Comparison of ENCODE assay signal across 11 cellular contexts in genomic region chr3:151925876-151926275, GRCh38. TPM values are rescaled to one million over a fixed set of nuclear protein-coding genes. Genes with fewer than 3 reads are reported as not detected.
A peak's percentile ranks its signal among the peaks of the same experiment; 100 is the strongest.
DNase-seq lines count a peak whose midpoint lies in the region; ATAC-seq, FAIRE-seq and TF ChIP-seq lines count a peak whose summit lies in the region.
"Had no signal": no experiment of that assay in that cellular context is flagged by ENCODE, and none has a peak within 500 bp of the region (broad histone marks: within the 10 kb centered on the region; RNA-seq: fewer than 3 reads in every experiment).

No MANE protein-coding gene starts in this region.

- DNase-seq in GM04503 (ENCODE audit: low read depth) (peak; percentile 61), fibroblast of mammary gland (ENCODE audit: low read depth) (peak; percentile 83), small intestine (no peak), DMS 273 (lab: John Stamatoyannopoulos, UW; ENCODE audit: unreplicated experiment) (no peak), NCI-H748 treated with DMSO at 0.1 percent for 48 hours (lab: John Stamatoyannopoulos, UW) (no peak)
- DNase-seq: DMS53, heart left ventricle, T1000 had no signal

- no peaks in the 10 kb centered on the region for H3K36me3 ChIP-seq in small intestine (ENCODE audit: control insufficient read depth in 2 of 2, insufficient read depth in 2 of 2, low read length in 2 of 2)
- H3K36me3 ChIP-seq: heart left ventricle had no signal

- H3K4me1 ChIP-seq in small intestine (ENCODE audit: control insufficient read depth in 2 of 2, insufficient read depth in 1 of 2, low read depth in 1 of 2, low read length in 1 of 2) = no peaks in the 10 kb centered on the region

- ATAC-seq in SK-N-SH treated with all-trans-retinoic acid at 6 μM for 48 hours (peak; percentile 56), GM21786 (IDR thresholded peaks at IDR 0.05; ENCODE audit: unreplicated experiment) (no peak), GM18907 (IDR thresholded peaks at IDR 0.05; ENCODE audit: unreplicated experiment) (no peak)
- ATAC-seq: heart left ventricle had no signal

- no peaks in the 10 kb centered on the region for H3K27me3 ChIP-seq in small intestine (ENCODE audit: control insufficient read depth in 2 of 2, insufficient read depth in 2 of 2, low read length in 2 of 2)
- H3K27me3 ChIP-seq: heart left ventricle had no signal

- H3K27ac ChIP-seq in small intestine (ENCODE audit: low read depth in 1 of 2, low read length in 1 of 2) = no peak overlapping the region
- H3K27ac ChIP-seq: heart left ventricle had no signal

- peak overlapping the region; percentile 61 for H3K4me3 ChIP-seq in fibroblast of mammary gland (ENCODE audit: control insufficient read depth, low read depth, low read length)
- no peak overlapping the region for H3K4me3 ChIP-seq in small intestine (ENCODE audit: low read depth in 1 of 2, low read length in 2 of 2)

- no peaks in the 10 kb centered on the region for H3K9me3 ChIP-seq in small intestine (ENCODE audit: control insufficient read depth, low read depth)
- H3K9me3 ChIP-seq: heart left ventricle had no signal

- no peak for TF ChIP-seq CTCF in fibroblast of mammary gland (conservative IDR thresholded peaks at IDR 0.05; ENCODE audit: control insufficient read depth, insufficient read depth, low read depth, low read length)

- WGBS in small intestine, 3 donors = 63 to 81% (median 78%) methylated on average over 2 of the region's 2 CpGs

- FAIRE-seq in small intestine (lab: Jason Lieb, UNC) = peak; percentile 5

TF ChIP-seq in SK-N-SH treated with all-trans-retinoic acid at 6 μM for 48 hours, 23 proteins besides CTCF, POLR2A, EP300 and RAD21:
- TF ChIP-seq CSDC2 (CRISPR knock-in tag; IDR thresholded peaks at IDR 0.05) (no peak), ARNTL (CRISPR knock-in tag; IDR thresholded peaks at IDR 0.05; ENCODE audit: borderline replicate concordance, low read depth) (no peak), RARB (CRISPR knock-in tag; IDR thresholded peaks at IDR 0.05) (no peak), OSR1 (CRISPR knock-in tag; IDR thresholded peaks at IDR 0.05) (no peak), SNAI2 (CRISPR knock-in tag; IDR thresholded peaks at IDR 0.05) (no peak), TSHZ2 (CRISPR knock-in tag; IDR thresholded peaks at IDR 0.05) (no peak)
TF ChIP-seq in SK-N-SH treated with all-trans-retinoic acid at 6 μM for 48 hours: peak in this region for 0.

RNA-seq across cellular contexts. Expression of gene SUCNR1, which starts 52.4 kb away (rescaled TPM):
- polyA plus RNA-seq in small intestine = under 1 TPM; 0.22 to 0.89 (median 0.27) TPM

Comparison
In these comparisons a context has a peak if more than half of its experiments do, and no peak if none do; other contexts are left out.
1. DNase-seq: peak in GM04503 (single experiment) and fibroblast of mammary gland (single experiment); none in small intestine (single experiment), DMS 273 (single experiment) and NCI-H748 treated with DMSO at 0.1 percent for 48 hours (single experiment).